ENCODE assay signal across 9 cellular contexts in genomic region chr18:51082571-51083264, GRCh38. TPM values are rescaled to one million over a fixed set of nuclear protein-coding genes. Genes with fewer than 3 reads are reported as not detected.
A peak's percentile ranks its signal among the peaks of the same experiment; 100 is the strongest.
DNase-seq lines count a peak whose midpoint lies in the region; ATAC-seq and TF ChIP-seq lines count a peak whose summit lies in the region.
"Had no signal": no experiment of that assay in that cellular context is flagged by ENCODE, and none has a peak within 500 bp of the region (broad histone marks: within the 10 kb centered on the region; RNA-seq: fewer than 3 reads in every experiment).

No MANE protein-coding gene starts in this region.

- no peak overlapping the region for H2AFZ ChIP-seq in HCT116 (ENCODE audit: low read depth, low read length, poor library complexity, severe bottlenecking)

- no peaks in the 10 kb centered on the region for H3K79me2 ChIP-seq in HCT116 (ENCODE audit: insufficient read depth, low read length)

- intact Hi-C loops in HCT116 (cut with micrococcal nuclease) (no loop called here), left lung (cut with DNase I) (no loop called here)

- CTCF ChIA-PET in HCT116 (lab: Charles Lee) = no interaction called here

- TF ChIP-seq CTCF in HCT116 (IDR thresholded peaks at IDR 0.05 in 2 of 3, conservative IDR thresholded peaks at IDR 0.05 in 1 of 3; ENCODE audit: borderline replicate concordance in 1 of 3, insufficient read depth in 1 of 3, low read depth in 2 of 3, low read length in 2 of 3) (no peak), left lung (IDR thresholded peaks at IDR 0.05) (no peak)

- ATAC-seq in GM18519 (IDR thresholded peaks at IDR 0.05; ENCODE audit: low FRiP score, unreplicated experiment) (peak; percentile 74), HCT116 (peak; percentile 47; the same call in 1 of the 2 replicates), left lung (peak; percentile 81)

- H4K20me1 ChIP-seq in HCT116 (ENCODE audit: insufficient read depth) = no peaks in the 10 kb centered on the region

- DNase-seq in HCT116 (ENCODE audit: low read depth, low spot score) (peak; percentile 45), SK-MEL-5 (ENCODE audit: low read depth, low spot score) (peak; percentile 7), left lung (no peak), DMS114 treated with DMSO at 0.1 percent for 48 hours (lab: John Stamatoyannopoulos, UW; ENCODE audit: unreplicated experiment) (no peak), NCI-H1417 (lab: John Stamatoyannopoulos, UW) (no peak), H7 (no peak), NCI-H526 treated with DMSO at 0.1 percent for 48 hours (lab: John Stamatoyannopoulos, UW) (no peak)
- DNase-seq: NCI-H1436 had no signal

- TF ChIP-seq POLR2A in HCT116 (IDR thresholded peaks at IDR 0.05; ENCODE audit: borderline replicate concordance, extremely low read depth, insufficient read depth, insufficient read length) = no peak

- H3K4me3 ChIP-seq in HCT116 (replicated peaks in 1 of 2; ENCODE audit: low read depth in 1 of 2, low read length in 2 of 2) (no peak overlapping the region), left lung (no peak overlapping the region), H7 (ENCODE audit: insufficient read depth, low read depth, low read length) (no peak overlapping the region)

- H3K27ac ChIP-seq in HCT116 (ENCODE audit: low read depth, low read length) = peak overlapping the region; percentile 53; the same call in 1 of the 2 replicates
- H3K27ac ChIP-seq in left lung = no peak overlapping the region

- H3K9me3 ChIP-seq in HCT116 (ENCODE audit: control insufficient read depth in 1 of 2, insufficient read depth in 1 of 2, low read depth in 1 of 2, low read length in 2 of 2) (no peaks in the 10 kb centered on the region), left lung (peaks cover 0 to 5% of the 10 kb centered on the region in 2 donors)

- H3K9ac ChIP-seq in HCT116 (ENCODE audit: low read length) = no peak overlapping the region

- POLR2A ChIA-PET in HCT116 (lab: Charles Lee) = interaction anchor here (0.6 kb wide), 1 partner anchor 52 kb away, joined by 7 read pairs; no protein-coding TSS in a partner anchor

- TF ChIP-seq RAD21 in HCT116 (IDR thresholded peaks at IDR 0.05; ENCODE audit: low read depth) = no peak

- no TSS peak for BruUV-seq in HCT116 (replicated peaks; lab: Mats Ljungman, UMichigan)

- peaks cover 6 to 18% of the 10 kb centered on the region in 2 experiments; a peak in 3 of 4 replicates for H3K4me1 ChIP-seq in HCT116 (ENCODE audit: control insufficient read depth in 1 of 2, insufficient read depth in 2 of 2, low read length in 2 of 2)
- H3K4me1 ChIP-seq in left lung = peaks cover 0 to 4% of the 10 kb centered on the region in 2 donors

- RAD21 ChIA-PET in HCT116 (lab: Charles Lee; ENCODE audit: low non-redundant PET in 1 of 2, low total read pairs in 2 of 2, uncharacterized antibody in 2 of 2, unreplicated experiment in 2 of 2) = no interaction called here

- H3K27me3 ChIP-seq in HCT116 (ENCODE audit: insufficient read depth, low read length) (no peaks in the 10 kb centered on the region), left lung (no peaks in the 10 kb centered on the region), H7 (ENCODE audit: control insufficient read depth, insufficient read depth, low read length) (no peaks in the 10 kb centered on the region)

- H3K4me2 ChIP-seq in HCT116 (ENCODE audit: low read length) = no peak overlapping the region

- in situ Hi-C loops in SK-MEL-5 (cut with HindIII; ENCODE audit: low pct_unique_long_range_greater_than_20kb, low sequenced_read_pairs) = no loop called here

- no peaks in the 10 kb centered on the region for H3K9me2 ChIP-seq in HCT116 (ENCODE audit: insufficient read depth)

- H3K36me3 ChIP-seq in HCT116 (ENCODE audit: control insufficient read depth in 1 of 2, insufficient read depth in 2 of 2, low read length in 2 of 2) (peaks cover 14 to 40% of the 10 kb centered on the region in 2 experiments), left lung (peaks cover 0 to 76% of the 10 kb centered on the region in 2 donors), H7 (replicated peaks; ENCODE audit: control insufficient read depth, insufficient read depth, low read length) (peaks cover 8% of the 10 kb centered on the region)

TF ChIP-seq in HCT116, 20 proteins besides CTCF, POLR2A, EP300 and RAD21:
- TF ChIP-seq FOSL1 (IDR thresholded peaks at IDR 0.05; ENCODE audit: low read depth) (peak; percentile 54; the same call in 1 of the 2 replicates), ZFX (IDR thresholded peaks at IDR 0.05) (no peak), ELF1 (IDR thresholded peaks at IDR 0.05; ENCODE audit: borderline replicate concordance, low read depth) (no peak), SRF (IDR thresholded peaks at IDR 0.05; ENCODE audit: low read depth) (no peak), EZH2 (IDR thresholded peaks at IDR 0.05) (no peak), EZH2phosphoT487 (IDR thresholded peaks at IDR 0.05; ENCODE audit: borderline replicate concordance) (no peak), SP1 (IDR thresholded peaks at IDR 0.05; ENCODE audit: low read depth) (peak; percentile 13; the same call in 1 of the 2 replicates), SIN3A (IDR thresholded peaks at IDR 0.05; ENCODE audit: low read depth) (0 out of 2 replicates have a peak, but pooled peaks have one; percentile 28), POLR2AphosphoS5 (IDR thresholded peaks at IDR 0.05; ENCODE audit: low read depth, low read length) (no peak), EGR1 (IDR thresholded peaks at IDR 0.05; ENCODE audit: low read depth) (no peak), TCF7L2 (IDR thresholded peaks at IDR 0.05; ENCODE audit: borderline replicate concordance, extremely low read depth, insufficient read depth, insufficient read length) (no peak), ZBTB33 (IDR thresholded peaks at IDR 0.05; ENCODE audit: extremely low read depth, insufficient replicate concordance, low read length) (no peak), ZNF274 (IDR thresholded peaks at IDR 0.05; ENCODE audit: low read depth, low read length) (no peak), YY1 (IDR thresholded peaks at IDR 0.05; ENCODE audit: extremely low read depth, insufficient replicate concordance, low read depth, low read length) (no peak), ATF3 (IDR thresholded peaks at IDR 0.05) (no peak), CEBPB (IDR thresholded peaks at IDR 0.05; ENCODE audit: low read depth) (no peak), JUND (IDR thresholded peaks at IDR 0.05) (peak; percentile 49; the same call in 1 of the 2 replicates)
- TF ChIP-seq, protein P1, sequence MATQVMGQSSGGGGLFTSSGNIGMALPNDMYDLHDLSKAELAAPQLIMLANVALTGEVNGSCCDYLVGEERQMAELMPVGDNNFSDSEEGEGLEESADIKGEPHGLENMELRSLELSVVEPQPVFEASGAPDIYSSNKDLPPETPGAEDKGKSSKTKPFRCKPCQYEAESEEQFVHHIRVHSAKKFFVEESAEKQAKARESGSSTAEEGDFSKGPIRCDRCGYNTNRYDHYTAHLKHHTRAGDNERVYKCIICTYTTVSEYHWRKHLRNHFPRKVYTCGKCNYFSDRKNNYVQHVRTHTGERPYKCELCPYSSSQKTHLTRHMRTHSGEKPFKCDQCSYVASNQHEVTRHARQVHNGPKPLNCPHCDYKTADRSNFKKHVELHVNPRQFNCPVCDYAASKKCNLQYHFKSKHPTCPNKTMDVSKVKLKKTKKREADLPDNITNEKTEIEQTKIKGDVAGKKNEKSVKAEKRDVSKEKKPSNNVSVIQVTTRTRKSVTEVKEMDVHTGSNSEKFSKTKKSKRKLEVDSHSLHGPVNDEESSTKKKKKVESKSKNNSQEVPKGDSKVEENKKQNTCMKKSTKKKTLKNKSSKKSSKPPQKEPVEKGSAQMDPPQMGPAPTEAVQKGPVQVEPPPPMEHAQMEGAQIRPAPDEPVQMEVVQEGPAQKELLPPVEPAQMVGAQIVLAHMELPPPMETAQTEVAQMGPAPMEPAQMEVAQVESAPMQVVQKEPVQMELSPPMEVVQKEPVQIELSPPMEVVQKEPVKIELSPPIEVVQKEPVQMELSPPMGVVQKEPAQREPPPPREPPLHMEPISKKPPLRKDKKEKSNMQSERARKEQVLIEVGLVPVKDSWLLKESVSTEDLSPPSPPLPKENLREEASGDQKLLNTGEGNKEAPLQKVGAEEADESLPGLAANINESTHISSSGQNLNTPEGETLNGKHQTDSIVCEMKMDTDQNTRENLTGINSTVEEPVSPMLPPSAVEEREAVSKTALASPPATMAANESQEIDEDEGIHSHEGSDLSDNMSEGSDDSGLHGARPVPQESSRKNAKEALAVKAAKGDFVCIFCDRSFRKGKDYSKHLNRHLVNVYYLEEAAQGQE (IDR thresholded peaks at IDR 0.05; ENCODE audit: low read depth) = no peak
- TF ChIP-seq, protein P2, sequence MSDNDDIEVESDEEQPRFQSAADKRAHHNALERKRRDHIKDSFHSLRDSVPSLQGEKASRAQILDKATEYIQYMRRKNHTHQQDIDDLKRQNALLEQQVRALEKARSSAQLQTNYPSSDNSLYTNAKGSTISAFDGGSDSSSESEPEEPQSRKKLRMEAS (IDR thresholded peaks at IDR 0.05) = no peak

RNA-seq across cellular contexts. Expression of gene SMAD4, which starts 52.7 kb away (rescaled TPM):
- total RNA-seq in HCT116 (2021; ENCODE audit: unreplicated experiment) (96.3 TPM), left lung (10 to 100 TPM; 90.7 to 92.2 TPM)
- 55.6 and 61.8 TPM in 2 replicates for polyA plus RNA-seq in HCT116 (2012)
- 84.6 and 95.2 TPM in 2 replicates for total RNA-seq in SK-MEL-5 (2014; rRNA removed; shearing (Covaris generic))
- 45.8 and 47.6 TPM in 2 replicates for polyA plus RNA-seq in SK-MEL-5 (2015; cell fraction: cytosol; rRNA removed)
- 42.7 and 57.2 TPM in 2 replicates for polyA plus RNA-seq in SK-MEL-5 (2015; cell fraction: nucleus; rRNA removed)
- total RNA-seq in H7 (2014; rRNA removed; shearing (Covaris generic)) = 140 and 154 TPM in 2 replicates

Comparison
In these comparisons a context has a peak if more than half of its experiments do, and no peak if none do; other contexts are left out.
1. DNase-seq: peak in HCT116 (single experiment) and SK-MEL-5 (single experiment); none in left lung (0 of 2), DMS114 treated with DMSO at 0.1 percent for 48 hours (single experiment), NCI-H1417 (0 of 3), H7 (single experiment) and NCI-H526 treated with DMSO at 0.1 percent for 48 hours (single experiment).
2. Peak in every context shown above with its lines, with median percentiles within 50 percentile points of each other: ATAC-seq.